Comparison of ENCODE assay signal across 1 cellular context in genomic region chr2:234770715-234771141, GRCh38.
A peak's percentile ranks its signal among the peaks of the same experiment; 100 is the strongest.
TF ChIP-seq lines count a peak whose summit lies in the region.

No MANE protein-coding gene starts in this region.

TF ChIP-seq in HepG2, 621 proteins besides CTCF, POLR2A, EP300 and RAD21 (continued from another document and continues in another):
- TF ChIP-seq PITX1 (CRISPR knock-in tag; IDR thresholded peaks at IDR 0.05) (peak; percentile 62; the same call in 1 of the 2 replicates), SOX13 (IDR thresholded peaks at IDR 0.05) (0 out of 2 replicates have a peak, but pooled peaks have one; percentile 22), SOX13 (CRISPR knock-in tag; conservative IDR thresholded peaks at IDR 0.05 in 1 of 2, IDR thresholded peaks at IDR 0.05 in 1 of 2) (peak in 1 of 2 experiments; percentile 76; a peak in 2 of 4 replicates), DMTF1 (CRISPR knock-in tag; IDR thresholded peaks at IDR 0.05) (no peak), ZBTB7B (CRISPR knock-in tag; IDR thresholded peaks at IDR 0.05) (0 out of 2 replicates have a peak, but pooled peaks have one; percentile 23), SNAI1 (CRISPR knock-in tag; IDR thresholded peaks at IDR 0.05; ENCODE audit: borderline replicate concordance) (no peak), ZNF501 (CRISPR knock-in tag; IDR thresholded peaks at IDR 0.05) (peak; percentile 40; the same call in 1 of the 2 replicates), ZNF136 (CRISPR knock-in tag; IDR thresholded peaks at IDR 0.05; ENCODE audit: low read depth) (0 out of 2 replicates have a peak, but pooled peaks have one; percentile 38), PHF21A (CRISPR knock-in tag; IDR thresholded peaks at IDR 0.05) (peak; percentile 86), ZNF546 (CRISPR knock-in tag; conservative IDR thresholded peaks at IDR 0.05) (no peak), ZNF124 (CRISPR knock-in tag; IDR thresholded peaks at IDR 0.05) (0 out of 2 replicates have a peak, but pooled peaks have one; percentile 58), HNRNPL (IDR thresholded peaks at IDR 0.05; ENCODE audit: low read depth, low read length) (no peak), STAT5B (CRISPR knock-in tag; IDR thresholded peaks at IDR 0.05) (no peak), RFXAP (CRISPR knock-in tag; IDR thresholded peaks at IDR 0.05; ENCODE audit: borderline replicate concordance) (no peak), SETDB1 (CRISPR knock-in tag; IDR thresholded peaks at IDR 0.05; ENCODE audit: borderline replicate concordance) (no peak), CBFB (CRISPR knock-in tag; IDR thresholded peaks at IDR 0.05) (0 out of 2 replicates have a peak, but pooled peaks have one; percentile 21), HDAC1 (CRISPR knock-in tag; IDR thresholded peaks at IDR 0.05) (0 out of 2 replicates have a peak, but pooled peaks have one; percentile 27), NFATC3 (CRISPR knock-in tag; IDR thresholded peaks at IDR 0.05) (0 out of 2 replicates have a peak, but pooled peaks have one; percentile 42), ZNF83 (CRISPR knock-in tag; IDR thresholded peaks at IDR 0.05; ENCODE audit: borderline replicate concordance) (no peak), MED13 (CRISPR knock-in tag; IDR thresholded peaks at IDR 0.05) (peak; percentile 60; the same call in 1 of the 2 replicates), CCDC6 (CRISPR knock-in tag; IDR thresholded peaks at IDR 0.05) (no peak), GFI1 (CRISPR knock-in tag; IDR thresholded peaks at IDR 0.05; ENCODE audit: borderline replicate concordance) (peak; percentile 44; the same call in 1 of the 2 replicates), FOXP1 (IDR thresholded peaks at IDR 0.05) (no peak), FOXP1 (CRISPR knock-in tag; IDR thresholded peaks at IDR 0.05) (peak; percentile 23; the same call in 1 of the 2 replicates), MLX (CRISPR knock-in tag; IDR thresholded peaks at IDR 0.05) (no peak), SIX1 (CRISPR knock-in tag; IDR thresholded peaks at IDR 0.05; ENCODE audit: borderline replicate concordance) (no peak), ZSCAN25 (CRISPR knock-in tag; IDR thresholded peaks at IDR 0.05) (0 out of 2 replicates have a peak, but pooled peaks have one; percentile 57), NR2F2 (IDR thresholded peaks at IDR 0.05; ENCODE audit: borderline replicate concordance, low read depth) (peak; percentile 30; the same call in 1 of the 2 replicates), PCBP2 (optimal IDR thresholded peaks at IDR 0.05; ENCODE audit: low read depth, low read length, poor library complexity, severe bottlenecking) (no peak), CEBPG (CRISPR knock-in tag; IDR thresholded peaks at IDR 0.05) (peak; percentile 31; the same call in 1 of the 2 replicates), NAIF1 (CRISPR knock-in tag; IDR thresholded peaks at IDR 0.05; ENCODE audit: borderline replicate concordance) (0 out of 2 replicates have a peak, but pooled peaks have one; percentile 44), ZEB1 (IDR thresholded peaks at IDR 0.05; ENCODE audit: insufficient replicate concordance, low read depth) (peak; percentile 43), FOXA3 (CRISPR knock-in tag; IDR thresholded peaks at IDR 0.05) (peak; percentile 58)
- TF ChIP-seq, protein P1, sequence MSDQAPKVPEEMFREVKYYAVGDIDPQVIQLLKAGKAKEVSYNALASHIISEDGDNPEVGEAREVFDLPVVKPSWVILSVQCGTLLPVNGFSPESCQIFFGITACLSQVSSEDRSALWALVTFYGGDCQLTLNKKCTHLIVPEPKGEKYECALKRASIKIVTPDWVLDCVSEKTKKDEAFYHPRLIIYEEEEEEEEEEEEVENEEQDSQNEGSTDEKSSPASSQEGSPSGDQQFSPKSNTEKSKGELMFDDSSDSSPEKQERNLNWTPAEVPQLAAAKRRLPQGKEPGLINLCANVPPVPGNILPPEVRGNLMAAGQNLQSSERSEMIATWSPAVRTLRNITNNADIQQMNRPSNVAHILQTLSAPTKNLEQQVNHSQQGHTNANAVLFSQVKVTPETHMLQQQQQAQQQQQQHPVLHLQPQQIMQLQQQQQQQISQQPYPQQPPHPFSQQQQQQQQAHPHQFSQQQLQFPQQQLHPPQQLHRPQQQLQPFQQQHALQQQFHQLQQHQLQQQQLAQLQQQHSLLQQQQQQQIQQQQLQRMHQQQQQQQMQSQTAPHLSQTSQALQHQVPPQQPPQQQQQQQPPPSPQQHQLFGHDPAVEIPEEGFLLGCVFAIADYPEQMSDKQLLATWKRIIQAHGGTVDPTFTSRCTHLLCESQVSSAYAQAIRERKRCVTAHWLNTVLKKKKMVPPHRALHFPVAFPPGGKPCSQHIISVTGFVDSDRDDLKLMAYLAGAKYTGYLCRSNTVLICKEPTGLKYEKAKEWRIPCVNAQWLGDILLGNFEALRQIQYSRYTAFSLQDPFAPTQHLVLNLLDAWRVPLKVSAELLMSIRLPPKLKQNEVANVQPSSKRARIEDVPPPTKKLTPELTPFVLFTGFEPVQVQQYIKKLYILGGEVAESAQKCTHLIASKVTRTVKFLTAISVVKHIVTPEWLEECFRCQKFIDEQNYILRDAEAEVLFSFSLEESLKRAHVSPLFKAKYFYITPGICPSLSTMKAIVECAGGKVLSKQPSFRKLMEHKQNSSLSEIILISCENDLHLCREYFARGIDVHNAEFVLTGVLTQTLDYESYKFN (CRISPR knock-in tag; conservative IDR thresholded peaks at IDR 0.05) = peak; percentile 59
- TF ChIP-seq, protein P2, sequence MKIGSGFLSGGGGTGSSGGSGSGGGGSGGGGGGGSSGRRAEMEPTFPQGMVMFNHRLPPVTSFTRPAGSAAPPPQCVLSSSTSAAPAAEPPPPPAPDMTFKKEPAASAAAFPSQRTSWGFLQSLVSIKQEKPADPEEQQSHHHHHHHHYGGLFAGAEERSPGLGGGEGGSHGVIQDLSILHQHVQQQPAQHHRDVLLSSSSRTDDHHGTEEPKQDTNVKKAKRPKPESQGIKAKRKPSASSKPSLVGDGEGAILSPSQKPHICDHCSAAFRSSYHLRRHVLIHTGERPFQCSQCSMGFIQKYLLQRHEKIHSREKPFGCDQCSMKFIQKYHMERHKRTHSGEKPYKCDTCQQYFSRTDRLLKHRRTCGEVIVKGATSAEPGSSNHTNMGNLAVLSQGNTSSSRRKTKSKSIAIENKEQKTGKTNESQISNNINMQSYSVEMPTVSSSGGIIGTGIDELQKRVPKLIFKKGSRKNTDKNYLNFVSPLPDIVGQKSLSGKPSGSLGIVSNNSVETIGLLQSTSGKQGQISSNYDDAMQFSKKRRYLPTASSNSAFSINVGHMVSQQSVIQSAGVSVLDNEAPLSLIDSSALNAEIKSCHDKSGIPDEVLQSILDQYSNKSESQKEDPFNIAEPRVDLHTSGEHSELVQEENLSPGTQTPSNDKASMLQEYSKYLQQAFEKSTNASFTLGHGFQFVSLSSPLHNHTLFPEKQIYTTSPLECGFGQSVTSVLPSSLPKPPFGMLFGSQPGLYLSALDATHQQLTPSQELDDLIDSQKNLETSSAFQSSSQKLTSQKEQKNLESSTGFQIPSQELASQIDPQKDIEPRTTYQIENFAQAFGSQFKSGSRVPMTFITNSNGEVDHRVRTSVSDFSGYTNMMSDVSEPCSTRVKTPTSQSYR (CRISPR knock-in tag; IDR thresholded peaks at IDR 0.05; ENCODE audit: borderline replicate concordance) = peak; percentile 80; the same call in 1 of the 2 replicates
- TF ChIP-seq, protein P3, sequence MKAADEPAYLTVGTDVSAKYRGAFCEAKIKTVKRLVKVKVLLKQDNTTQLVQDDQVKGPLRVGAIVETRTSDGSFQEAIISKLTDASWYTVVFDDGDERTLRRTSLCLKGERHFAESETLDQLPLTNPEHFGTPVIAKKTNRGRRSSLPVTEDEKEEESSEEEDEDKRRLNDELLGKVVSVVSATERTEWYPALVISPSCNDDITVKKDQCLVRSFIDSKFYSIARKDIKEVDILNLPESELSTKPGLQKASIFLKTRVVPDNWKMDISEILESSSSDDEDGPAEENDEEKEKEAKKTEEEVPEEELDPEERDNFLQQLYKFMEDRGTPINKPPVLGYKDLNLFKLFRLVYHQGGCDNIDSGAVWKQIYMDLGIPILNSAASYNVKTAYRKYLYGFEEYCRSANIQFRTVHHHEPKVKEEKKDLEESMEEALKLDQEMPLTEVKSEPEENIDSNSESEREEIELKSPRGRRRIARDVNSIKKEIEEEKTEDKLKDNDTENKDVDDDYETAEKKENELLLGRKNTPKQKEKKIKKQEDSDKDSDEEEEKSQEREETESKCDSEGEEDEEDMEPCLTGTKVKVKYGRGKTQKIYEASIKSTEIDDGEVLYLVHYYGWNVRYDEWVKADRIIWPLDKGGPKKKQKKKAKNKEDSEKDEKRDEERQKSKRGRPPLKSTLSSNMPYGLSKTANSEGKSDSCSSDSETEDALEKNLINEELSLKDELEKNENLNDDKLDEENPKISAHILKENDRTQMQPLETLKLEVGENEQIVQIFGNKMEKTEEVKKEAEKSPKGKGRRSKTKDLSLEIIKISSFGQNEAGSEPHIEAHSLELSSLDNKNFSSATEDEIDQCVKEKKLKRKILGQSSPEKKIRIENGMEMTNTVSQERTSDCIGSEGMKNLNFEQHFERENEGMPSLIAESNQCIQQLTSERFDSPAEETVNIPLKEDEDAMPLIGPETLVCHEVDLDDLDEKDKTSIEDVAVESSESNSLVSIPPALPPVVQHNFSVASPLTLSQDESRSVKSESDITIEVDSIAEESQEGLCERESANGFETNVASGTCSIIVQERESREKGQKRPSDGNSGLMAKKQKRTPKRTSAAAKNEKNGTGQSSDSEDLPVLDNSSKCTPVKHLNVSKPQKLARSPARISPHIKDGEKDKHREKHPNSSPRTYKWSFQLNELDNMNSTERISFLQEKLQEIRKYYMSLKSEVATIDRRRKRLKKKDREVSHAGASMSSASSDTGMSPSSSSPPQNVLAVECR (CRISPR knock-in tag; IDR thresholded peaks at IDR 0.05; ENCODE audit: borderline replicate concordance) = 0 out of 2 replicates have a peak, but pooled peaks have one; percentile 29
- TF ChIP-seq, protein P4, sequence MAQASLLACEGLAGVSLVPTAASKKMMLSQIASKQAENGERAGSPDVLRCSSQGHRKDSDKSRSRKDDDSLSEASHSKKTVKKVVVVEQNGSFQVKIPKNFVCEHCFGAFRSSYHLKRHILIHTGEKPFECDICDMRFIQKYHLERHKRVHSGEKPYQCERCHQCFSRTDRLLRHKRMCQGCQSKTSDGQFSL (CRISPR knock-in tag; IDR thresholded peaks at IDR 0.05) = peak; percentile 72; the same call in 1 of the 2 replicates
- TF ChIP-seq, protein P5, sequence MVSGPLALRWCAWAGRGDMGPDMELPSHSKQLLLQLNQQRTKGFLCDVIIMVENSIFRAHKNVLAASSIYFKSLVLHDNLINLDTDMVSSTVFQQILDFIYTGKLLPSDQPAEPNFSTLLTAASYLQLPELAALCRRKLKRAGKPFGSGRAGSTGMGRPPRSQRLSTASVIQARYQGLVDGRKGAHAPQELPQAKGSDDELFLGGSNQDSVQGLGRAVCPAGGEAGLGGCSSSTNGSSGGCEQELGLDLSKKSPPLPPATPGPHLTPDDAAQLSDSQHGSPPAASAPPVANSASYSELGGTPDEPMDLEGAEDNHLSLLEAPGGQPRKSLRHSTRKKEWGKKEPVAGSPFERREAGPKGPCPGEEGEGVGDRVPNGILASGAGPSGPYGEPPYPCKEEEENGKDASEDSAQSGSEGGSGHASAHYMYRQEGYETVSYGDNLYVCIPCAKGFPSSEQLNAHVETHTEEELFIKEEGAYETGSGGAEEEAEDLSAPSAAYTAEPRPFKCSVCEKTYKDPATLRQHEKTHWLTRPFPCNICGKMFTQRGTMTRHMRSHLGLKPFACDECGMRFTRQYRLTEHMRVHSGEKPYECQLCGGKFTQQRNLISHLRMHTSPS (CRISPR knock-in tag; IDR thresholded peaks at IDR 0.05; ENCODE audit: low read depth) = 0 out of 2 replicates have a peak, but pooled peaks have one; percentile 22
- TF ChIP-seq, protein P6, sequence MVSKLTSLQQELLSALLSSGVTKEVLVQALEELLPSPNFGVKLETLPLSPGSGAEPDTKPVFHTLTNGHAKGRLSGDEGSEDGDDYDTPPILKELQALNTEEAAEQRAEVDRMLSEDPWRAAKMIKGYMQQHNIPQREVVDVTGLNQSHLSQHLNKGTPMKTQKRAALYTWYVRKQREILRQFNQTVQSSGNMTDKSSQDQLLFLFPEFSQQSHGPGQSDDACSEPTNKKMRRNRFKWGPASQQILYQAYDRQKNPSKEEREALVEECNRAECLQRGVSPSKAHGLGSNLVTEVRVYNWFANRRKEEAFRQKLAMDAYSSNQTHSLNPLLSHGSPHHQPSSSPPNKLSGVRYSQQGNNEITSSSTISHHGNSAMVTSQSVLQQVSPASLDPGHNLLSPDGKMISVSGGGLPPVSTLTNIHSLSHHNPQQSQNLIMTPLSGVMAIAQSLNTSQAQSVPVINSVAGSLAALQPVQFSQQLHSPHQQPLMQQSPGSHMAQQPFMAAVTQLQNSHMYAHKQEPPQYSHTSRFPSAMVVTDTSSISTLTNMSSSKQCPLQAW (CRISPR knock-in tag; IDR thresholded peaks at IDR 0.05) = 0 out of 2 replicates have a peak, but pooled peaks have one; percentile 33
- TF ChIP-seq, protein P7, sequence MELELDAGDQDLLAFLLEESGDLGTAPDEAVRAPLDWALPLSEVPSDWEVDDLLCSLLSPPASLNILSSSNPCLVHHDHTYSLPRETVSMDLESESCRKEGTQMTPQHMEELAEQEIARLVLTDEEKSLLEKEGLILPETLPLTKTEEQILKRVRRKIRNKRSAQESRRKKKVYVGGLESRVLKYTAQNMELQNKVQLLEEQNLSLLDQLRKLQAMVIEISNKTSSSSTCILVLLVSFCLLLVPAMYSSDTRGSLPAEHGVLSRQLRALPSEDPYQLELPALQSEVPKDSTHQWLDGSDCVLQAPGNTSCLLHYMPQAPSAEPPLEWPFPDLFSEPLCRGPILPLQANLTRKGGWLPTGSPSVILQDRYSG (CRISPR knock-in tag; IDR thresholded peaks at IDR 0.05) = no peak
